1 cellular context compared by ENCODE assay signal in the genomic region with DNA sequence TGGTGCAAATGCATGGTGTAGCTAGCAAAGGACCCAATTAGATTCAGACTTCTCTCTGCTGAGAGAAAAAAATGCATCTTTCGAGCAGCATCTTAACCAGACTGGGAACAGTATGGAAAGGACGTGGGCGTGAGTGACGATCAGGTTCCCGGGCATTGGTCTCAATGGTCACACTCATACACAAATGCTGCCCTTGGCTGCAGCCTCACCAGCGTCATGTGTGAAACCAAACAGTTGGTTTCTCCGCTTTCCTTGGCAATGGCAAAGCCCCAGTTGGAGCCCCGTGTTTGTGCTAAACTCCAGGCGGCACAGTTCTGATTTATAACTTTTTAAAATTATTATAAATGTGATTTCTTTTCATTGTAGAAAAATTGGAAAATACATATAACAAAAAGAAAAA.
TF ChIP-seq lines count a peak whose summit lies in the region.

No MANE protein-coding gene starts in this region.

TF ChIP-seq in IMR-90, 13 proteins besides CTCF, POLR2A, EP300 and RAD21 (continued from another document):
- TF ChIP-seq CHD1 (IDR thresholded peaks at IDR 0.05; ENCODE audit: low read depth, low read length) (no peak), MAFK (IDR thresholded peaks at IDR 0.05; ENCODE audit: low read depth, low read length) (no peak), MXI1 (IDR thresholded peaks at IDR 0.05; ENCODE audit: borderline replicate concordance, low read depth, low read length) (no peak)
